Comparison of ENCODE assay signal across 9 cellular contexts in genomic region chr3:11367116-11367781, GRCh38.
DNase-seq lines count a peak whose midpoint lies in the region; ATAC-seq, FAIRE-seq and TF ChIP-seq lines count a peak whose summit lies in the region.
"Had no signal": no experiment of that assay in that cellular context is flagged by ENCODE, and none has a peak within 500 bp of the region (broad histone marks: within the 10 kb centered on the region; RNA-seq: fewer than 3 reads in every experiment).

No MANE protein-coding gene starts in this region.

- CTCF ChIA-PET in H1 (lab: Charles Lee; ENCODE audit: partially characterized antibody) = interaction anchor here (1.0 to 1.7 kb wide), 2 partner anchors 10 to 12 kb away, joined by 3 to 6 read pairs; no protein-coding TSS in a partner anchor

- no peak for TF ChIP-seq RAD21 in H1 (IDR thresholded peaks at IDR 0.05 in 1 of 2, conservative IDR thresholded peaks at IDR 0.05 in 1 of 2; ENCODE audit: low read depth in 2 of 2, low read length in 2 of 2)

- H3K79me1 ChIP-seq in H1 (ENCODE audit: low read depth, low read length) = no peaks in the 10 kb centered on the region
- H3K79me1 ChIP-seq in mesenchymal stem cell (replicated peaks; ENCODE audit: low read length, poor library complexity, severe bottlenecking) = peaks cover 4% of the 10 kb centered on the region

- H3K4ac ChIP-seq in H1 (replicated peaks; ENCODE audit: insufficient read length, low read depth, low read length) (no peak overlapping the region), mesenchymal stem cell (ENCODE audit: low read depth in 1 of 2, low read length in 2 of 2) (no peak overlapping the region)

- H2BK5ac ChIP-seq in H1 (ENCODE audit: low read depth, low read length) (no peak overlapping the region), mesenchymal stem cell (ENCODE audit: low read depth, low read length, poor library complexity, severe bottlenecking) (no peak overlapping the region)

- no peaks in the 10 kb centered on the region for H3K79me2 ChIP-seq in H1 (ENCODE audit: control insufficient read depth in 1 of 2, insufficient read depth in 2 of 2, low read length in 2 of 2)

- H3K4me3 ChIP-seq in H1 (ENCODE audit: extremely low read depth in 1 of 4, insufficient read depth in 2 of 4, low read depth in 3 of 4, low read length in 4 of 4) (no peak overlapping the region), mesenchymal stem cell (ENCODE audit: insufficient read depth in 1 of 2, low read depth in 1 of 2, low read length in 2 of 2) (no peak overlapping the region), transverse colon (no peak overlapping the region)

- H3K27me3 ChIP-seq in H1 (replicated peaks in 1 of 4; ENCODE audit: control insufficient read depth in 3 of 4, extremely low read depth in 1 of 4, insufficient read depth in 3 of 4, low read length in 3 of 4) = no peaks in the 10 kb centered on the region
- no peaks in the 10 kb centered on the region for H3K27me3 ChIP-seq in mesenchymal stem cell (ENCODE audit: control insufficient read depth in 1 of 2, insufficient read depth in 1 of 2, low read length in 2 of 2)
- H3K27me3 ChIP-seq in transverse colon = no peaks in the 10 kb centered on the region

- H3K4me1 ChIP-seq in H1 (replicated peaks in 1 of 4; ENCODE audit: control insufficient read depth in 3 of 4, insufficient read depth in 4 of 4, low read length in 3 of 4) = peaks cover 0 to 3% (median 0%) of the 10 kb centered on the region in 4 experiments; a peak in 2 of 7 replicates
- peaks cover 6% of the 10 kb centered on the region for H3K4me1 ChIP-seq in mesenchymal stem cell (ENCODE audit: control insufficient read depth, insufficient read depth, low read depth, low read length)
- peaks cover 0 to 15% (median 0%) of the 10 kb centered on the region in 4 donors for H3K4me1 ChIP-seq in transverse colon

- DNase-seq in MV-4-11 (lab: John Stamatoyannopoulos, UW) (peak; percentile 48), H1 (ENCODE audit: low read depth in 1 of 2, low spot score in 2 of 2) (no peak), mesenchymal stem cell (peak; percentile 94), transverse colon (peak; percentile 25), NCI-H82 treated with DMSO at 0.1 percent for 48 hours (lab: John Stamatoyannopoulos, UW; ENCODE audit: unreplicated experiment) (no peak)
- DNase-seq: activated CD8-positive, alpha-beta memory T cell treated with anti-CD3 and anti-CD28 coated beads, Interleukin-2, amount 10 ng/mL, durations not matched to agents 7 days and 5 days had no signal

- H2BK20ac ChIP-seq in H1 (ENCODE audit: low read length) = no peak overlapping the region

- 87% methylated on average over 2 of the region's 2 CpGs; no CpG with 5 or more reads in 1 of the 2 experiments for WGBS in H1 (ENCODE audit: extremely low coverage in 1 of 2, insufficient coverage in 1 of 2, insufficient read length in 1 of 2, insufficient replicate concordance in 2 of 2, low coverage in 1 of 2, low lambda C conversion rate in 2 of 2, missing lambda C conversion rate in 1 of 2), 2 experiments
- 0% methylated on average over 2 of the region's 2 CpGs for WGBS in mesenchymal stem cell
- 22% methylated on average over 2 of the region's 2 CpGs; no CpG with 5 or more reads in 1 of the 2 donors for WGBS in transverse colon (ENCODE audit: low coverage in 1 of 2), 2 donors

- H3K14ac ChIP-seq in H1 (ENCODE audit: insufficient read length) = no peak overlapping the region
- H3K14ac ChIP-seq in mesenchymal stem cell (ENCODE audit: low read length in 2 of 2) = no peak overlapping the region

- H3K23me2 ChIP-seq in H1 (ENCODE audit: low read depth, low read length) = no peaks in the 10 kb centered on the region

- no peak overlapping the region for H2BK15ac ChIP-seq in H1 (ENCODE audit: low read length)
- no peak overlapping the region for H2BK15ac ChIP-seq in mesenchymal stem cell (ENCODE audit: low read depth, poor library complexity, severe bottlenecking)

- in situ Hi-C loops in transverse colon (cut with MboI; ENCODE audit: low pct_ligation_motif_present in 1 of 4, low pct_unique_long_range_greater_than_20kb in 1 of 4, low sequenced_read_pairs in 3 of 4) = no loop called here

- H3K23ac ChIP-seq in H1 (ENCODE audit: insufficient read length) (no peak overlapping the region), mesenchymal stem cell (ENCODE audit: low read length in 2 of 2) (no peak overlapping the region)

- H3K4me2 ChIP-seq in H1 (ENCODE audit: insufficient read depth in 1 of 2, low read depth in 2 of 2, low read length in 2 of 2) = no peak overlapping the region
- H3K4me2 ChIP-seq in mesenchymal stem cell (ENCODE audit: low read length, poor library complexity, severe bottlenecking) = no peak overlapping the region

- H4K5ac ChIP-seq in H1 (ENCODE audit: insufficient read length, low read depth, low read length) = no peak overlapping the region

- no peak overlapping the region for H3K56ac ChIP-seq in H1 (replicated peaks; ENCODE audit: insufficient read length, low read depth, low read length)

- intact Hi-C loops in transverse colon (cut with DNase I; ENCODE audit: low total_unique reads) = no loop called here

- H4K8ac ChIP-seq in H1 (ENCODE audit: extremely low read depth, insufficient read depth, low read length) (no peak overlapping the region), mesenchymal stem cell (ENCODE audit: low read length) (peak overlapping the region; percentile 62)

- ATAC-seq in GM21528 (IDR thresholded peaks at IDR 0.05; ENCODE audit: low FRiP score, unreplicated experiment) = no peak
- ATAC-seq in HG03520 (IDR thresholded peaks at IDR 0.05; ENCODE audit: unreplicated experiment) = no peak
- no peak for ATAC-seq in GM18867 (IDR thresholded peaks at IDR 0.05; ENCODE audit: unreplicated experiment)
- ATAC-seq: activated CD8-positive, alpha-beta memory T cell treated with anti-CD3 and anti-CD28 coated beads, Interleukin-2, amount 10 ng/mL, durations not matched to agents 7 days and 5 days had no signal

- H3K9ac ChIP-seq in H1 (replicated peaks in 1 of 4; ENCODE audit: extremely low read depth in 1 of 4, low read depth in 3 of 4, low read length in 3 of 4) = no peak overlapping the region
- H3K9ac ChIP-seq in mesenchymal stem cell (ENCODE audit: low read length) = peak overlapping the region; percentile 51

- no peak for TF ChIP-seq EP300 in H1 (IDR thresholded peaks at IDR 0.05; ENCODE audit: borderline replicate concordance in 1 of 2, low read depth in 2 of 2, low read length in 2 of 2)
- TF ChIP-seq EP300 in transverse colon (IDR thresholded peaks at IDR 0.05; ENCODE audit: low read depth) = no peak

- POLR2A ChIA-PET in H1 (lab: Charles Lee; ENCODE audit: partially characterized antibody) = no interaction called here

- H3K9me3 ChIP-seq in H1 (ENCODE audit: insufficient read depth in 2 of 2, low read depth in 1 of 2, low read length in 1 of 2) (no peaks in the 10 kb centered on the region), mesenchymal stem cell (ENCODE audit: control insufficient read depth, low read length) (no peaks in the 10 kb centered on the region), transverse colon (no peaks in the 10 kb centered on the region)

- H2AFZ ChIP-seq in H1 (ENCODE audit: low read length) = no peak overlapping the region
- no peak overlapping the region for H2AFZ ChIP-seq in mesenchymal stem cell (ENCODE audit: low read depth, low read length)

- no peak for FAIRE-seq in H1 (lab: Jason Lieb, UNC)

- H3K18ac ChIP-seq in H1 (ENCODE audit: extremely low read depth, low read length) = no peak overlapping the region
- H3K18ac ChIP-seq in mesenchymal stem cell (ENCODE audit: low read depth in 1 of 2, low read length in 2 of 2) = no peak overlapping the region

- H2AK5ac ChIP-seq in H1 (ENCODE audit: low read depth, low read length) (no peak overlapping the region), mesenchymal stem cell (ENCODE audit: low read length, severe bottlenecking) (no peak overlapping the region)

- TF ChIP-seq POLR2A in H1 (IDR thresholded peaks at IDR 0.05; ENCODE audit: control extremely low read depth in 1 of 2, low read depth in 2 of 2, low read length in 2 of 2) (no peak), transverse colon (IDR thresholded peaks at IDR 0.05) (no peak)

- H3K36me3 ChIP-seq in H1 (ENCODE audit: control insufficient read depth in 2 of 4, insufficient read depth in 4 of 4, low read length in 3 of 4) = peaks cover 0 to 3% (median 0%) of the 10 kb centered on the region in 4 experiments; a peak in 2 of 8 replicates
- peaks cover 11 to 60% of the 10 kb centered on the region in 2 experiments for H3K36me3 ChIP-seq in mesenchymal stem cell (ENCODE audit: control insufficient read depth in 1 of 2, insufficient read depth in 2 of 2, low read depth in 1 of 2, low read length in 2 of 2)
- H3K36me3 ChIP-seq in transverse colon = peaks cover 0 to 19% (median 3%) of the 10 kb centered on the region in 4 donors

- no peak overlapping the region for H2BK120ac ChIP-seq in H1 (replicated peaks; ENCODE audit: low read depth, low read length)
- H2BK120ac ChIP-seq in mesenchymal stem cell (ENCODE audit: low read depth, low read length) = peak overlapping the region; percentile 77

- TF ChIP-seq CTCF in H1 (IDR thresholded peaks at IDR 0.05; ENCODE audit: control extremely low read depth in 1 of 3, insufficient read depth in 1 of 3, low read depth in 1 of 3, low read length in 3 of 3) (no peak), transverse colon (IDR thresholded peaks at IDR 0.05) (no peak)

- no peaks in the 10 kb centered on the region for H4K20me1 ChIP-seq in H1 (replicated peaks in 1 of 2; ENCODE audit: control insufficient read depth in 1 of 2, insufficient read depth in 2 of 2, low read length in 2 of 2)

- H2BK12ac ChIP-seq in H1 (ENCODE audit: low read depth, low read length) = no peak overlapping the region
- no peak overlapping the region for H2BK12ac ChIP-seq in mesenchymal stem cell (ENCODE audit: low read length in 2 of 2)

- H4K91ac ChIP-seq in H1 (replicated peaks; ENCODE audit: insufficient read length, low read length) (no peak overlapping the region), mesenchymal stem cell (ENCODE audit: low read length) (peak overlapping the region; percentile 76)

- H3K27ac ChIP-seq in H1 (ENCODE audit: low read depth, low read length) = 0 out of 2 replicates have a peak overlapping the region, but pooled peaks have one; percentile 19
- H3K27ac ChIP-seq in mesenchymal stem cell (ENCODE audit: low read length, poor library complexity, severe bottlenecking) = no peak overlapping the region
- H3K27ac ChIP-seq in transverse colon = peak overlapping the region; percentile 39 to 68 (median 62)

TF ChIP-seq in H1, 55 proteins besides CTCF, POLR2A, EP300 and RAD21:
- TF ChIP-seq BCL11A (IDR thresholded peaks at IDR 0.05; ENCODE audit: low read depth in 2 of 2, low read length in 2 of 2) = no peak
- TF ChIP-seq CEBPB (IDR thresholded peaks at IDR 0.05; ENCODE audit: low read depth, low read length) = peak; percentile 68; the same call in 1 of the 2 replicates
- TF ChIP-seq NANOG (IDR thresholded peaks at IDR 0.05; ENCODE audit: insufficient read depth, low read depth, low read length, poor library complexity, severe bottlenecking) = no peak
- 0 out of 2 replicates have a peak, but pooled peaks have one; percentile 23 for TF ChIP-seq MAFK (IDR thresholded peaks at IDR 0.05; ENCODE audit: low read depth, low read length)

Comparison
In these comparisons a context has a peak if more than half of its experiments do, and no peak if none do; other contexts are left out.
1. DNase-seq: peak in MV-4-11 (single experiment), mesenchymal stem cell (single experiment) and transverse colon (single experiment); none in H1 (0 of 2) and NCI-H82 treated with DMSO at 0.1 percent for 48 hours (single experiment).